Comparison of ENCODE assay signal across 8 cellular contexts in genomic region chr15:90232941-90233700, GRCh38. TPM values are rescaled to one million over a fixed set of nuclear protein-coding genes. Genes with fewer than 3 reads are reported as not detected.
DNase-seq lines count a peak whose midpoint lies in the region; ATAC-seq and TF ChIP-seq lines count a peak whose summit lies in the region.

No MANE protein-coding gene starts in this region.

- in situ Hi-C loops in mammary epithelial cell (cut with MboI; ENCODE audit: low sequenced_read_pairs in 2 of 2): no loop called here

- WGBS in mammary epithelial cell (ENCODE audit: low coverage, missing lambda C conversion rate): 7% methylated on average over 9 of the region's 30 CpGs

- intact Hi-C loops in mammary epithelial cell (cut with micrococcal nuclease): loop anchor here (1.0 kb wide), 1 partner anchor 32 kb away; the partner anchor contains the start of gene NGRN

- H3K9me3 ChIP-seq in DND-41 (ENCODE audit: insufficient read depth, low read length, severe bottlenecking): no peaks in the 10 kb centered on the region
- no peaks in the 10 kb centered on the region for H3K9me3 ChIP-seq in mammary epithelial cell (replicated peaks; ENCODE audit: insufficient read depth, low read length)

- peak overlapping the region; percentile 72 for H3K9ac ChIP-seq in DND-41 (ENCODE audit: low read depth, low read length)
- H3K9ac ChIP-seq in mammary epithelial cell (ENCODE audit: insufficient read depth, low read length): peak overlapping the region; percentile 68

- TSS peak; percentile 50 for BruUV-seq in mammary epithelial cell (replicated peaks; lab: Mats Ljungman, UMichigan)

- DNase-seq in DND-41 (peak; percentile 54), HUDEP-2 (lab: John Stamatoyannopoulos, UW; ENCODE audit: unreplicated experiment in 76 of 76) (peak in 69 of 76 experiments; percentile 20 to 80 (median 62)), T1000 (lab: John Stamatoyannopoulos, UW) (peak; percentile 64), mammary epithelial cell (peak; percentile 60), kidney epithelial cell (ENCODE audit: low read depth) (no peak), GM19238 (ENCODE audit: insufficient read length, low spot score) (no peak)
- DNase-seq in stimulated activated CD4-positive, alpha-beta T cell treated with anti-CD3 and anti-CD28 coated beads, Interleukin-2, amount 100 ng/mL, for 4 hours (ENCODE audit: low read depth): peak; percentile 41

- H3K27me3 ChIP-seq in DND-41 (ENCODE audit: insufficient read depth, low read length, poor library complexity) (no peaks in the 10 kb centered on the region), mammary epithelial cell (ENCODE audit: insufficient read depth, low read length) (no peaks in the 10 kb centered on the region), kidney epithelial cell (ENCODE audit: control insufficient read depth, insufficient read depth, low read length) (no peaks in the 10 kb centered on the region)

- H4K20me1 ChIP-seq in DND-41 (ENCODE audit: insufficient read depth, low read length) (no peaks in the 10 kb centered on the region; the same call in 1 of the 2 replicates), mammary epithelial cell (ENCODE audit: insufficient read depth, low read length) (no peaks in the 10 kb centered on the region)

- H3K4me3 ChIP-seq in DND-41 (ENCODE audit: low read depth in 1 of 2, low read length in 2 of 2) (peak overlapping the region; percentile 40 to 83; a peak in 3 of 4 replicates), mammary epithelial cell (replicated peaks in 1 of 3; ENCODE audit: insufficient read depth in 1 of 3, low read depth in 2 of 3, low read length in 3 of 3) (peak overlapping the region; percentile 70 to 91 (median 88)), kidney epithelial cell (ENCODE audit: low read depth, low read length) (peak overlapping the region; percentile 75)

- CTCF ChIA-PET in mammary epithelial cell (lab: Charles Lee; ENCODE audit: low non-redundant PET): interaction anchor here (0.6 kb wide), 3 partner anchors 16 to 90 kb away, joined by 3 to 12 read pairs (median 4); partner anchors contain the start of gene TTLL13

- peaks cover 6% of the 10 kb centered on the region for H3K79me2 ChIP-seq in DND-41 (ENCODE audit: insufficient read depth, low read length)
- peaks cover 33% of the 10 kb centered on the region for H3K79me2 ChIP-seq in mammary epithelial cell (ENCODE audit: insufficient read depth, low read length)

- H3K36me3 ChIP-seq in DND-41 (ENCODE audit: insufficient read depth, low read length) (peaks cover 26% of the 10 kb centered on the region), mammary epithelial cell (ENCODE audit: insufficient read depth, low read length) (peaks cover 16% of the 10 kb centered on the region), kidney epithelial cell (ENCODE audit: control insufficient read depth, insufficient read depth, low read length) (peaks cover 3% of the 10 kb centered on the region)

- ATAC-seq in DND-41 (ENCODE audit: insufficient read depth, low read depth) (peak; percentile 55), GM21423 (IDR thresholded peaks at IDR 0.05; ENCODE audit: unreplicated experiment) (peak; percentile 26)

- H3K27ac ChIP-seq in DND-41 (ENCODE audit: low read length) (peak overlapping the region; percentile 59), mammary epithelial cell (ENCODE audit: insufficient read depth, low read depth, low read length) (peak overlapping the region; percentile 61)

- dilution Hi-C loops in mammary epithelial cell (cut with HindIII; ENCODE audit: low sequenced_read_pairs): no loop called here

- H3K4me2 ChIP-seq in DND-41 (ENCODE audit: insufficient read depth, low read length) (peak overlapping the region; percentile 91), mammary epithelial cell (ENCODE audit: insufficient read depth, low read depth, low read length) (peak overlapping the region; percentile 90)

- TF ChIP-seq CTCF in DND-41 (IDR thresholded peaks at IDR 0.05; ENCODE audit: borderline replicate concordance, extremely low read depth, low read length, poor library complexity, severe bottlenecking) (peak; percentile 30), mammary epithelial cell (conservative IDR thresholded peaks at IDR 0.05 in 1 of 2, IDR thresholded peaks at IDR 0.05 in 1 of 2; ENCODE audit: extremely low read depth in 1 of 2, insufficient read depth in 1 of 2, low read depth in 1 of 2, low read length in 2 of 2) (peak; percentile 21 to 67), kidney epithelial cell (IDR thresholded peaks at IDR 0.05; ENCODE audit: insufficient read depth, low read length, poor library complexity, severe bottlenecking) (peak; percentile 41)

- H3K4me1 ChIP-seq in DND-41 (ENCODE audit: insufficient read depth, low read length) (peaks cover 32% of the 10 kb centered on the region), mammary epithelial cell (ENCODE audit: insufficient read depth, low read length) (peaks cover 5% of the 10 kb centered on the region)

- peak overlapping the region; percentile 49 for H2AFZ ChIP-seq in DND-41 (ENCODE audit: low read depth, low read length)
- H2AFZ ChIP-seq in mammary epithelial cell (ENCODE audit: low read depth, low read length): peak overlapping the region; percentile 87

RNA-seq across cellular contexts. Expression of gene CIB1, which starts 0.6 kb away (rescaled TPM):
- 10 to 100 TPM; 14.8 to 74.6 TPM for total RNA-seq in mammary epithelial cell
- 115 TPM for polyA plus RNA-seq in mammary epithelial cell
- polyA minus RNA-seq in mammary epithelial cell: 42.4 TPM
- total RNA-seq in kidney epithelial cell: 33.6 and 38.1 TPM in 2 replicates

RNA-seq across cellular contexts. Expression of gene GDPGP1, which starts 0.9 kb away (rescaled TPM):
- 1 to 10 TPM; 3.9 to 6.8 TPM for total RNA-seq in mammary epithelial cell
- 2.6 TPM for polyA plus RNA-seq in mammary epithelial cell
- 7.6 TPM for polyA minus RNA-seq in mammary epithelial cell
- 8.1 and 11.0 TPM in 2 replicates for total RNA-seq in kidney epithelial cell

RNA-seq across cellular contexts. Expression of gene TTLL13, which starts 16.2 kb away (rescaled TPM):
- total RNA-seq in mammary epithelial cell (under 1 TPM; 0.17 to 0.21 TPM), kidney epithelial cell (0.41 TPM in 1 of 2 replicates, not detected in the other)
- 0.02 TPM for polyA plus RNA-seq in mammary epithelial cell
- polyA minus RNA-seq in mammary epithelial cell: not detected

RNA-seq across cellular contexts. Expression of gene SEMA4B, which starts 32.0 kb away (rescaled TPM):
- total RNA-seq in mammary epithelial cell (100 to 1,000 TPM in 1 of 2 donors, 10 to 100 TPM in 1; 44.3 to 108 TPM), kidney epithelial cell (44.2 and 51.2 TPM in 2 replicates)
- polyA plus RNA-seq in mammary epithelial cell: 85.9 TPM
- 152 TPM for polyA minus RNA-seq in mammary epithelial cell

RNA-seq across cellular contexts. Expression of gene NGRN, which starts 32.4 kb away (rescaled TPM):
- total RNA-seq in mammary epithelial cell (10 to 100 TPM; 55.3 to 77.2 TPM), kidney epithelial cell (124 and 139 TPM in 2 replicates)
- 36.4 TPM for polyA plus RNA-seq in mammary epithelial cell
- polyA minus RNA-seq in mammary epithelial cell: 11.9 TPM

Comparison
In these comparisons a context has a peak if more than half of its experiments do, and no peak if none do; other contexts are left out.
1. DNase-seq: peak in DND-41 (single experiment), HUDEP-2 (69 of 76), T1000 (single experiment), mammary epithelial cell (single experiment) and stimulated activated CD4-positive, alpha-beta T cell treated with anti-CD3 and anti-CD28 coated beads, Interleukin-2, amount 100 ng/mL, for 4 hours (single experiment); none in kidney epithelial cell (single experiment) and GM19238 (single experiment).
2. Peak in every context shown above with its lines, with median percentiles within 50 percentile points of each other: H3K4me3 ChIP-seq and CTCF ChIP-seq.